9 cellular contexts compared by ENCODE assay signal in genomic region chr11:126113963-126114362, GRCh38. TPM values are rescaled to one million over a fixed set of nuclear protein-coding genes. Genes with fewer than 3 reads are reported as not detected.
DNase-seq lines count a peak whose midpoint lies in the region; ATAC-seq and TF ChIP-seq lines count a peak whose summit lies in the region.
"Had no signal": no experiment of that assay in that cellular context is flagged by ENCODE, and none has a peak within 500 bp of the region (broad histone marks: within the 10 kb centered on the region; RNA-seq: fewer than 3 reads in every experiment).

No MANE protein-coding gene starts in this region.

- H4K8ac ChIP-seq in neuronal stem cell (ENCODE audit: low read depth, low read length): no peak overlapping the region

- H3K4me3 ChIP-seq in SK-N-SH (ENCODE audit: low read depth in 2 of 2, low read length in 1 of 2) (no peak overlapping the region), neuronal stem cell (ENCODE audit: low read length in 2 of 2) (no peak overlapping the region), upper lobe of right lung (no peak overlapping the region)
- H3K4me3 ChIP-seq: dorsolateral prefrontal cortex had no signal

- H3K27ac Mint-ChIP-seq in endothelial cell (ENCODE audit: unreplicated experiment): peak overlapping the region; percentile 24
- H3K27ac Mint-ChIP-seq in activated T-cell treated with anti-CD3 and anti-CD28 coated beads, Interleukin-2, amount 50 U/mL, for 24 hours: no peak overlapping the region

- peak overlapping the region; percentile 18; the same call in 1 of the 2 replicates for H3K4me2 ChIP-seq in SK-N-SH
- no peak overlapping the region for H3K4me2 ChIP-seq in neuronal stem cell (ENCODE audit: insufficient read depth, low read length, poor library complexity, severe bottlenecking)

- H3K36me3 ChIP-seq in SK-N-SH (replicated peaks in 1 of 2; ENCODE audit: control insufficient read depth in 1 of 2, insufficient read depth in 2 of 2, low read length in 1 of 2) (no peaks in the 10 kb centered on the region), neuronal stem cell (replicated peaks in 1 of 2; ENCODE audit: control insufficient read depth in 2 of 2, insufficient read depth in 2 of 2, low read length in 2 of 2) (no peaks in the 10 kb centered on the region), upper lobe of right lung (no peaks in the 10 kb centered on the region)

- H4K20me1 ChIP-seq in SK-N-SH (ENCODE audit: insufficient read depth): no peaks in the 10 kb centered on the region

- 0 out of 2 replicates have a peak overlapping the region, but pooled peaks have one; percentile 84 for H2AFZ ChIP-seq in SK-N-SH (ENCODE audit: low read depth)
- no peak overlapping the region for H2AFZ ChIP-seq in neuronal stem cell (ENCODE audit: low read length)

- 41% methylated on average over 4 of the region's 4 CpGs for WGBS in SK-N-SH (ENCODE audit: low lambda C conversion rate)
- WGBS in neuronal stem cell (ENCODE audit: extremely low coverage in 2 of 2, insufficient read length in 2 of 2, insufficient replicate concordance in 1 of 2), 2 donors: no CpG with 5 or more reads among the region's 4 CpGs

- peaks cover 3% of the 10 kb centered on the region for H3K4me1 Mint-ChIP-seq in endothelial cell (ENCODE audit: unreplicated experiment)
- H3K4me1 Mint-ChIP-seq in activated T-cell treated with anti-CD3 and anti-CD28 coated beads, Interleukin-2, amount 50 U/mL, for 24 hours (ENCODE audit: low read depth): peaks cover 2% of the 10 kb centered on the region

- TF ChIP-seq CTCF in SK-N-SH (IDR thresholded peaks at IDR 0.05) (no peak), endothelial cell (IDR thresholded peaks at IDR 0.05; ENCODE audit: unreplicated experiment) (no peak), upper lobe of right lung (IDR thresholded peaks at IDR 0.05) (no peak)

- no peaks in the 10 kb centered on the region for H3K79me1 ChIP-seq in neuronal stem cell (ENCODE audit: low read depth, low read length)

- no peak overlapping the region for H3K23ac ChIP-seq in neuronal stem cell (ENCODE audit: low read depth, low read length, poor library complexity)

- H3K9me3 ChIP-seq in SK-N-SH (no peaks in the 10 kb centered on the region), neuronal stem cell (replicated peaks in 1 of 2; ENCODE audit: control insufficient read depth in 2 of 2, insufficient read depth in 1 of 2, low read depth in 1 of 2, low read length in 2 of 2) (no peaks in the 10 kb centered on the region), upper lobe of right lung (no peaks in the 10 kb centered on the region)

- ATAC-seq in SK-N-SH treated with all-trans-retinoic acid at 6 μM for 48 hours (no peak), upper lobe of right lung (no peak), GM18505 (IDR thresholded peaks at IDR 0.05; ENCODE audit: unreplicated experiment) (no peak)

- intact Hi-C loops in upper lobe of right lung (cut with DNase I): no loop called here

- no peak for TF ChIP-seq POLR2A in GM18505 (IDR thresholded peaks at IDR 0.05; ENCODE audit: borderline replicate concordance, extremely low read depth, insufficient read depth, insufficient read length)

- H3K27ac ChIP-seq in SK-N-SH (ENCODE audit: low read depth in 2 of 2, low read length in 1 of 2) (peak overlapping the region; percentile 66 to 100), neuronal stem cell (replicated peaks; ENCODE audit: low read length) (no peak overlapping the region), upper lobe of right lung (peak overlapping the region; percentile 75)

- H2BK120ac ChIP-seq in neuronal stem cell (ENCODE audit: low read depth, low read length): no peak overlapping the region

- DNase-seq in SK-N-SH: no peak
- DNase-seq in endothelial cell (ENCODE audit: low spot score): no peak
- no peak for DNase-seq in neuronal stem cell (ENCODE audit: low spot score)
- DNase-seq in upper lobe of right lung: no peak
- no peak for DNase-seq in central memory CD4-positive, alpha-beta T cell
- DNase-seq in activated T-cell treated with anti-CD3 and anti-CD28 coated beads, Interleukin-2, amount 50 U/mL, for 24 hours: no peak

- no peaks in the 10 kb centered on the region for H3K27me3 ChIP-seq in SK-N-SH (ENCODE audit: insufficient read depth)
- H3K27me3 ChIP-seq in neuronal stem cell (ENCODE audit: control insufficient read depth in 3 of 3, insufficient read depth in 3 of 3, low read depth in 1 of 3, low read length in 3 of 3): peaks cover 0 to 95% (median 0%) of the 10 kb centered on the region in 3 experiments
- no peaks in the 10 kb centered on the region for H3K27me3 ChIP-seq in upper lobe of right lung

- no peak overlapping the region for H3K18ac ChIP-seq in neuronal stem cell (ENCODE audit: low read length)

- H2AK5ac ChIP-seq in neuronal stem cell (ENCODE audit: low read depth, low read length): no peak overlapping the region

- H3K4ac ChIP-seq in neuronal stem cell (ENCODE audit: low read length): no peak overlapping the region

- H3K27me3 Mint-ChIP-seq in endothelial cell (ENCODE audit: unreplicated experiment): peaks cover 9% of the 10 kb centered on the region
- no peaks in the 10 kb centered on the region for H3K27me3 Mint-ChIP-seq in activated T-cell treated with anti-CD3 and anti-CD28 coated beads, Interleukin-2, amount 50 U/mL, for 24 hours

- no peaks in the 10 kb centered on the region for H3K9me3 Mint-ChIP-seq in endothelial cell (ENCODE audit: unreplicated experiment)
- no peaks in the 10 kb centered on the region for H3K9me3 Mint-ChIP-seq in activated T-cell treated with anti-CD3 and anti-CD28 coated beads, Interleukin-2, amount 50 U/mL, for 24 hours

- no peak overlapping the region for H3K4me3 Mint-ChIP-seq in endothelial cell (ENCODE audit: unreplicated experiment)
- H3K4me3 Mint-ChIP-seq in activated T-cell treated with anti-CD3 and anti-CD28 coated beads, Interleukin-2, amount 50 U/mL, for 24 hours: no peak overlapping the region

- H4K91ac ChIP-seq in neuronal stem cell (ENCODE audit: low read depth, low read length, poor library complexity): no peak overlapping the region

- H2BK15ac ChIP-seq in neuronal stem cell (ENCODE audit: low read length): no peak overlapping the region

- TF ChIP-seq EP300 in SK-N-SH (IDR thresholded peaks at IDR 0.05; ENCODE audit: borderline replicate concordance in 1 of 2, low read depth in 1 of 2, low read length in 1 of 2): no peak

- POLR2A ChIA-PET in SK-N-SH (lab: Yijun Ruan, JAX): interaction anchor here (0.7 to 6.1 kb wide), 15 partner anchors 10 to 188 kb away, joined by 3 to 69 read pairs (median 4); partner anchors contain the start of genes CDON, FAM118B and RPUSD4

- H3K36me3 Mint-ChIP-seq in endothelial cell (ENCODE audit: low read depth, unreplicated experiment): no peaks in the 10 kb centered on the region
- H3K36me3 Mint-ChIP-seq in activated T-cell treated with anti-CD3 and anti-CD28 coated beads, Interleukin-2, amount 50 U/mL, for 24 hours (ENCODE audit: low read depth): no peaks in the 10 kb centered on the region

- no peak for TF ChIP-seq RAD21 in SK-N-SH (IDR thresholded peaks at IDR 0.05; ENCODE audit: low read length)

- H3F3A ChIP-seq in SK-N-SH (replicated peaks; ENCODE audit: insufficient read depth): no peaks in the 10 kb centered on the region

- H3K9ac ChIP-seq in SK-N-SH (no peak overlapping the region), neuronal stem cell (ENCODE audit: low read depth, low read length, poor library complexity) (no peak overlapping the region)

- H3K4me1 ChIP-seq in SK-N-SH (ENCODE audit: control insufficient read depth in 1 of 2, insufficient read depth in 2 of 2, low read depth in 1 of 2, low read length in 1 of 2): peaks cover 44 to 80% of the 10 kb centered on the region in 2 experiments
- peaks cover 4% of the 10 kb centered on the region in 2 donors for H3K4me1 ChIP-seq in neuronal stem cell (ENCODE audit: control insufficient read depth in 2 of 2, insufficient read depth in 1 of 2, low read depth in 1 of 2, low read length in 2 of 2)
- H3K4me1 ChIP-seq in upper lobe of right lung: peaks cover 20% of the 10 kb centered on the region

- H2BK5ac ChIP-seq in neuronal stem cell (ENCODE audit: low read length): peak overlapping the region; percentile 30

- H3K79me2 ChIP-seq in SK-N-SH (ENCODE audit: insufficient read depth): no peaks in the 10 kb centered on the region

- H2BK12ac ChIP-seq in neuronal stem cell (ENCODE audit: low read length): no peak overlapping the region

- CTCF ChIA-PET in SK-N-SH (lab: Yijun Ruan, JAX): interaction anchor here (0.6 to 8.0 kb wide), 14 partner anchors 10 to 682 kb away, joined by 3 to 95 read pairs (median 6); partner anchors contain the start of gene CDON

- no peaks in the 10 kb centered on the region for H3K9me2 ChIP-seq in SK-N-SH

- H3K14ac ChIP-seq in neuronal stem cell (ENCODE audit: low read length): no peak overlapping the region

TF ChIP-seq in SK-N-SH, 30 proteins besides CTCF, POLR2A, EP300 and RAD21:
- no peak for TF ChIP-seq TCF12 (IDR thresholded peaks at IDR 0.05)
- peak; percentile 11 for TF ChIP-seq FOXJ3 (CRISPR knock-in tag; IDR thresholded peaks at IDR 0.05)

TF ChIP-seq in SK-N-SH treated with all-trans-retinoic acid at 6 μM for 48 hours, 23 proteins besides CTCF, POLR2A, EP300 and RAD21:
- no peak for TF ChIP-seq RARB (CRISPR knock-in tag; IDR thresholded peaks at IDR 0.05)
- TF ChIP-seq CSRNP3 (CRISPR knock-in tag; IDR thresholded peaks at IDR 0.05): no peak
- no peak for TF ChIP-seq OSR1 (CRISPR knock-in tag; IDR thresholded peaks at IDR 0.05)

RNA-seq across cellular contexts. Expression of gene CDON, which starts 51.3 kb away (rescaled TPM):
- 3.7 and 4.2 TPM in 2 replicates for polyA plus RNA-seq in SK-N-SH (2012; rRNA removed)
- 2.8 and 4.5 TPM in 2 replicates for polyA plus RNA-seq in SK-N-SH (2012; cell fraction: cytosol; rRNA removed)
- 2.3 and 3.5 TPM in 2 replicates for polyA plus RNA-seq in SK-N-SH (2012; cell fraction: nucleus; rRNA removed)
- total RNA-seq in endothelial cell (ENCODE audit: unreplicated experiment) (25.2 TPM), upper lobe of right lung (13.3 TPM)
- polyA plus RNA-seq in neuronal stem cell (2013, experiment 1 of 2): 39.7 TPM
- polyA plus RNA-seq in neuronal stem cell (2013, experiment 2 of 2): 38.5 TPM
